8 cellular contexts compared by ENCODE assay signal in the genomic region with DNA sequence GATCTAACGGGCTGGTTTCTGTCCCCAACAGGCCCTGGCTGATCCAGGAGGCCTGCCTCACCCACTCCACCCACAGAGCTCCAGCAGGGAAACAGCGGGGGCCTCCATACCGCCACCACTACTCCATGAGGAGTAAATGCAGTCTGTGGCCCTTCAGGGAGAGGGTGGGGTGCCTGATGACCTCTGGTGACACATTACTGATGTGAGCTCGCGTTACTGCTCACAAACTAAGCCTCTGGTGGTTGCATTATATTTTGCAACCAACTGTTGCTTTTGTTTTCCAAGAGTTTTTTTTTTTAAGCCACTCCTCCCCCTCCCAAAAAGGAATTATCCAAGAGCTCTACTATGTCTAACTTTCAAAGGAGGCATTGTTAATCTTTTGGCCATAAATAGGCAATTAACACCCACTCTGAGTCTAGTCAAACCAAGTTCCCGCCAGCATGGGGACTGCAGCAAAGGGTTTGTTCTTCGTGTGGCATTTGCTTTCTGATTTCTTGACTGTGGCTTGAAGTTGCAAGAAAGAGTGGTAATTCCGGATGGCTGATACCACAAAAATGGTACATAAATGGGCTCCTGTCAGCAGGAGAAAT.
DNase-seq lines count a peak whose midpoint lies in the region; ATAC-seq and TF ChIP-seq lines count a peak whose summit lies in the region.

No MANE protein-coding gene starts in this region.

- peak; percentile 50 for DNase-seq in activated CD4-positive, alpha-beta T cell treated with anti-CD3 and anti-CD28 coated beads for 36 hours
- no peak for DNase-seq in activated CD4-positive, alpha-beta T cell treated with anti-CD3 and anti-CD28 coated beads, Interleukin-2, amount 50 U/mL, for 4 hours
- DNase-seq in globus pallidus (ENCODE audit: low spot score): peak; percentile 98
- DNase-seq in renal cortical epithelial cell (ENCODE audit: low read depth): peak; percentile 51
- no peak for DNase-seq in stimulated activated CD4-positive, alpha-beta T cell treated with anti-CD3 and anti-CD28 coated beads, Interleukin-15, amount 100 ng/mL, for 24 hours
- DNase-seq in cortex of kidney (lab: John Stamatoyannopoulos, UW): no peak
- no peak for DNase-seq in mucosa of gallbladder (ENCODE audit: low spot score)

- peak overlapping the region; percentile 55 for H3K27ac Mint-ChIP-seq in activated CD4-positive, alpha-beta T cell treated with anti-CD3 and anti-CD28 coated beads for 36 hours

- POLR2A ChIA-PET in activated CD4-positive, alpha-beta T cell treated with anti-CD3 and anti-CD28 coated beads for 36 hours (lab: Charles Lee): interaction anchor here (0.9 kb wide), 1 partner anchor 52 kb away, joined by 11 read pairs; no protein-coding TSS in a partner anchor

- H3K27me3 Mint-ChIP-seq in activated CD4-positive, alpha-beta T cell treated with anti-CD3 and anti-CD28 coated beads for 36 hours: no peaks in the 10 kb centered on the region

- ATAC-seq in activated CD4-positive, alpha-beta T cell treated with anti-CD3 and anti-CD28 coated beads for 36 hours: peak; percentile 71

- TF ChIP-seq CTCF in WI38 (IDR thresholded peaks at IDR 0.05; ENCODE audit: low read depth, low read length): 0 out of 2 replicates have a peak, but pooled peaks have one; percentile 9

- peaks cover 66% of the 10 kb centered on the region for H3K4me1 Mint-ChIP-seq in activated CD4-positive, alpha-beta T cell treated with anti-CD3 and anti-CD28 coated beads for 36 hours

- H3K9me3 Mint-ChIP-seq in activated CD4-positive, alpha-beta T cell treated with anti-CD3 and anti-CD28 coated beads for 36 hours (ENCODE audit: low read depth): no peaks in the 10 kb centered on the region

- H3K36me3 Mint-ChIP-seq in activated CD4-positive, alpha-beta T cell treated with anti-CD3 and anti-CD28 coated beads for 36 hours (ENCODE audit: low read depth): peaks cover 9% of the 10 kb centered on the region

- H3K4me3 Mint-ChIP-seq in activated CD4-positive, alpha-beta T cell treated with anti-CD3 and anti-CD28 coated beads for 36 hours: no peak overlapping the region

- no peak overlapping the region for H3K4me3 ChIP-seq in WI38 (ENCODE audit: low read depth, low read length)

- CTCF ChIA-PET in activated CD4-positive, alpha-beta T cell treated with anti-CD3 and anti-CD28 coated beads for 36 hours (lab: Charles Lee): interaction anchor here (0.5 to 6.4 kb wide), 12 partner anchors 9 to 216 kb away, joined by 3 to 64 read pairs (median 4); no protein-coding TSS in a partner anchor

- intact Hi-C loops in activated CD4-positive, alpha-beta T cell treated with anti-CD3 and anti-CD28 coated beads for 36 hours (cut with DNase I, micrococcal nuclease): no loop called here

Comparison
In these comparisons a context has a peak if more than half of its experiments do, and no peak if none do; other contexts are left out.
1. DNase-seq: peak in activated CD4-positive, alpha-beta T cell treated with anti-CD3 and anti-CD28 coated beads for 36 hours (single experiment), globus pallidus (single experiment) and renal cortical epithelial cell (single experiment); none in activated CD4-positive, alpha-beta T cell treated with anti-CD3 and anti-CD28 coated beads, Interleukin-2, amount 50 U/mL, for 4 hours (0 of 2), stimulated activated CD4-positive, alpha-beta T cell treated with anti-CD3 and anti-CD28 coated beads, Interleukin-15, amount 100 ng/mL, for 24 hours (single experiment), cortex of kidney (single experiment) and mucosa of gallbladder (single experiment).